Comparison of ENCODE assay signal across 8 cellular contexts in genomic region chr19:47778089-47778953, GRCh38. TPM values are rescaled to one million over a fixed set of nuclear protein-coding genes. Genes with fewer than 3 reads are reported as not detected.
DNase-seq lines count a peak whose midpoint lies in the region; ATAC-seq, FAIRE-seq and TF ChIP-seq lines count a peak whose summit lies in the region.

Gene SELENOW, plus strand, starts transcription at chr19:47778703. Its CDS starts 83 bp downstream, at chr19:47778786.

- H3K27ac ChIP-seq in fibroblast of lung (ENCODE audit: insufficient read depth, low read length), result peak within 1 kb of the TSS; percentile 93

- H3K27me3 ChIP-seq in fibroblast of lung (ENCODE audit: control insufficient read depth, insufficient read depth, low read length), result no peaks in the 10 kb centered on the region

- peak within 1 kb of the TSS; percentile 86 to 98 (median 96) for H3K27ac Mint-ChIP-seq in naive thymus-derived CD8-positive, alpha-beta T cell
- H3K27ac Mint-ChIP-seq in stimulated activated naive B cell treated with anti-CD40 and anti-IgM and Interleukin-4, amounts not matched to agents 10 μg/mL and 1 μg/mL and 100 μg/mL, for 72 hours, result peak within 1 kb of the TSS; percentile 99

- H3K27me3 Mint-ChIP-seq in naive thymus-derived CD8-positive, alpha-beta T cell, result no peaks in the 10 kb centered on the region
- H3K27me3 Mint-ChIP-seq in stimulated activated naive B cell treated with anti-CD40 and anti-IgM and Interleukin-4, amounts not matched to agents 10 μg/mL and 1 μg/mL and 100 μg/mL, for 72 hours, result no peaks in the 10 kb centered on the region

- H3K9me3 Mint-ChIP-seq in naive thymus-derived CD8-positive, alpha-beta T cell, result no peaks in the 10 kb centered on the region
- no peaks in the 10 kb centered on the region for H3K9me3 Mint-ChIP-seq in stimulated activated naive B cell treated with anti-CD40 and anti-IgM and Interleukin-4, amounts not matched to agents 10 μg/mL and 1 μg/mL and 100 μg/mL, for 72 hours

- peak within 1 kb of the TSS; percentile 84 for H3K4me2 ChIP-seq in fibroblast of lung (ENCODE audit: extremely low read depth, insufficient read depth, low read length)

- no peaks in the 10 kb centered on the region for H4K20me1 ChIP-seq in fibroblast of lung (ENCODE audit: control insufficient read depth, extremely low read depth, insufficient read depth, low read length)

- TF ChIP-seq CTCF in fibroblast of lung (conservative IDR thresholded peaks at IDR 0.05 in 1 of 2, IDR thresholded peaks at IDR 0.05 in 1 of 2; ENCODE audit: low read depth in 1 of 2, low read length in 2 of 2), result no peak

- H3K4me1 ChIP-seq in fibroblast of lung (ENCODE audit: control insufficient read depth, extremely low read depth, insufficient read depth, low read length), result peaks cover 3% of the 10 kb centered on the region

- H3K4me3 ChIP-seq in Jurkat, Clone E6-1 (ENCODE audit: low read length), result peak within 1 kb of the TSS; percentile 71
- H3K4me3 ChIP-seq in fibroblast of lung (replicated peaks in 1 of 4; ENCODE audit: control extremely low read depth in 1 of 4, insufficient read depth in 1 of 4, low read depth in 3 of 4, low read length in 4 of 4), result peak within 1 kb of the TSS; percentile 85 to 96 (median 88)

- H3K4me3 Mint-ChIP-seq in naive thymus-derived CD8-positive, alpha-beta T cell, result peak within 1 kb of the TSS; percentile 90 to 98 (median 94)
- peak within 1 kb of the TSS; percentile 96 to 98 for H3K4me3 Mint-ChIP-seq in stimulated activated naive B cell treated with anti-CD40 and anti-IgM and Interleukin-4, amounts not matched to agents 10 μg/mL and 1 μg/mL and 100 μg/mL, for 72 hours

- H3K9ac ChIP-seq in fibroblast of lung (ENCODE audit: insufficient read depth, low read length), result peak within 1 kb of the TSS; percentile 97

- peak; percentile 76 for ATAC-seq in GM21447 (IDR thresholded peaks at IDR 0.05; ENCODE audit: unreplicated experiment)
- peak; percentile 91 to 92 for ATAC-seq in naive thymus-derived CD8-positive, alpha-beta T cell
- ATAC-seq in stimulated activated naive B cell treated with anti-CD40 and anti-IgM and Interleukin-4, amounts not matched to agents 10 μg/mL and 1 μg/mL and 100 μg/mL, for 72 hours (replicated peaks), result peak; percentile 96 to 97

- H3K9me3 ChIP-seq in fibroblast of lung (ENCODE audit: control insufficient read depth, insufficient read depth, low read depth, low read length), result no peaks in the 10 kb centered on the region

- peaks cover 31% of the 10 kb centered on the region for H3K79me2 ChIP-seq in fibroblast of lung (ENCODE audit: control insufficient read depth, insufficient read depth, low read length)

- H3K36me3 ChIP-seq in fibroblast of lung (ENCODE audit: control insufficient read depth, insufficient read depth, low read length), result peaks cover 10% of the 10 kb centered on the region

- peaks cover 0 to 24% (median 3%) of the 10 kb centered on the region in 3 donors for H3K36me3 Mint-ChIP-seq in naive thymus-derived CD8-positive, alpha-beta T cell
- H3K36me3 Mint-ChIP-seq in stimulated activated naive B cell treated with anti-CD40 and anti-IgM and Interleukin-4, amounts not matched to agents 10 μg/mL and 1 μg/mL and 100 μg/mL, for 72 hours, result peaks cover 21 to 27% of the 10 kb centered on the region in 2 donors

- POLR2A ChIA-PET in naive thymus-derived CD8-positive, alpha-beta T cell (lab: Charles Lee), result interaction anchor here (1.8 to 2.7 kb wide), 2 partner anchors 30 to 33 kb away, joined by 7 to 9 read pairs; partner anchors contain the start of gene NOP53

- H3K4me1 Mint-ChIP-seq in naive thymus-derived CD8-positive, alpha-beta T cell, result peaks cover 16 to 49% (median 30%) of the 10 kb centered on the region in 4 donors
- H3K4me1 Mint-ChIP-seq in stimulated activated naive B cell treated with anti-CD40 and anti-IgM and Interleukin-4, amounts not matched to agents 10 μg/mL and 1 μg/mL and 100 μg/mL, for 72 hours, result peaks cover 16 to 31% of the 10 kb centered on the region in 2 donors

- H2AFZ ChIP-seq in fibroblast of lung (ENCODE audit: low read length), result peak within 1 kb of the TSS; percentile 34

- FAIRE-seq in RCC 7860 (lab: Jason Lieb, UNC), result no peak

- DNase-seq in CMK (ENCODE audit: low read depth), result peak; percentile 65
- DNase-seq in Jurkat, Clone E6-1 (ENCODE audit: low read depth, low spot score), result peak; percentile 61
- peak; percentile 57 for DNase-seq in RCC 7860 (ENCODE audit: low spot score)
- DNase-seq in activated T-helper 1 cell treated with anti-CD3 and anti-CD28 coated beads, Interleukin-2, amount 50 U/mL, for 16 hours (ENCODE audit: low read depth in 1 of 2, low spot score in 1 of 2), result peak; percentile 59 to 62
- peak; percentile 64 to 71 for DNase-seq in fibroblast of lung (ENCODE audit: low read depth in 2 of 2)
- peak; percentile 60 to 88 (median 74) for DNase-seq in naive thymus-derived CD8-positive, alpha-beta T cell
- DNase-seq in stimulated activated naive B cell treated with anti-CD40 and anti-IgM and Interleukin-4, amounts not matched to agents 10 μg/mL and 1 μg/mL and 100 μg/mL, for 72 hours, result peak; percentile 77

RNA-seq across cellular contexts. Expression of gene SELENOW, which starts in this region (rescaled TPM):
- 337 TPM for polyA plus RNA-seq in Jurkat, Clone E6-1 (2012; ENCODE audit: insufficient read depth, insufficient read length)
- 142 and 155 TPM in 2 replicates for total RNA-seq in fibroblast of lung
- 187 and 250 TPM in 2 replicates for polyA plus RNA-seq in fibroblast of lung
- 220 and 279 TPM in 2 replicates for polyA plus RNA-seq in fibroblast of lung (2012)
- 261 and 313 TPM in 2 replicates for polyA minus RNA-seq in fibroblast of lung (ENCODE audit: low replicate concordance)
- total RNA-seq in naive thymus-derived CD8-positive, alpha-beta T cell, result 10 to 100 TPM; 93.3 to 97.4 TPM
- 100 to 1,000 TPM; 312 to 427 (median 418) TPM for polyA plus RNA-seq in naive thymus-derived CD8-positive, alpha-beta T cell

Comparison
In these comparisons a context has a peak if more than half of its experiments do, and no peak if none do; other contexts are left out.
1. Peak in every context shown above with its lines: DNase-seq, ATAC-seq, H3K4me3 ChIP-seq and H3K27ac ChIP-seq.